ENCODE assay signal across 8 cellular contexts in the genomic region with DNA sequence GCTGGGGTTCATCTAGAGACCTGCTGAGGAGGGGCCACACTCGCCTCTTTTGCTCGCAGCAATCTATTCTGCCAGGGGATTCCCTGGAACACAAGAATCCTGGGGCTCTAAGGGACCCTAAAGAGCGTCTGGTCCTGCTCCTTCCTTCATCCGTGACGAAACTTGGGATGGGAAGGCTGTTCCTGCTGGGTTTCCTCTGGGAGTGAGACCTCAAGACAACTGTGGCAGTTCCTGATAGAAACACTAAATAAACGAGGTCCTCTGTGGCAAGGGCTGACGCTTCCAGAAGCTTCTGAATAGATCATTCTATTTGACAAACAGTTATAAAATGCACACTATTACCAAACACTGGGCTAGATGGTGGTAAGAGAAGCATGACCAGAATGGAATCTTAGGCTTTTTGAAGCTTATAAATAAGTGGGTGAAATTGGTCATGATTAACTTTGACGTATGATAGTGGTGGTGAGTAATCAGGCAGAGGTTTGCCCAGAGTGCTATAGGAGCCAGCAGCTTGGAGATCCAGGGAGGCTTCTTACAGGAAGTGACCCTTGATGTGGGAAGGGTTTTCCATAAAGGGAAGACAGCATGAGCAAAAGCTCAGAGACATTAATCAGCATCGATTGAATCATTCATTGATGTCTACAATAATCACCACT.
DNase-seq lines count a peak whose midpoint lies in the region; FAIRE-seq and TF ChIP-seq lines count a peak whose summit lies in the region.
"Not testable (repeated sequence)": the region's sequence is repeated elsewhere in the genome, so short reads cannot be mapped to it uniquely, and the experiment has no call there.

No MANE protein-coding gene starts in this region.

- H3K4me3 Mint-ChIP-seq in endodermal cell, result peak overlapping the region; percentile 50
- H3K4me3 Mint-ChIP-seq in neural progenitor cell, result peak overlapping the region; percentile 81
- H3K4me3 Mint-ChIP-seq in type B pancreatic cell, result peak overlapping the region; percentile 81

- H2AFZ ChIP-seq in neural progenitor cell (replicated peaks), result not testable (repeated sequence)

- peak overlapping the region; percentile 76 for H3K4me2 ChIP-seq in neural progenitor cell

- peak; percentile 84 for FAIRE-seq in D721Med (lab: Jason Lieb, UNC)

- peak overlapping the region; percentile 45 for H3K4me3 ChIP-seq in endodermal cell (ENCODE audit: low read length)
- peak overlapping the region; percentile 36 for H3K4me3 ChIP-seq in neural progenitor cell

- 39 to 50% methylated on average over 4 to 6 of the region's 9 CpGs for WGBS in endodermal cell (ENCODE audit: insufficient coverage in 1 of 2, insufficient read length in 1 of 2), 2 experiments

- not testable (repeated sequence) for H3K4me1 ChIP-seq in endodermal cell (ENCODE audit: control insufficient read depth, insufficient read depth, low read length); neural progenitor cell

- H3K36me3 Mint-ChIP-seq in endodermal cell (ENCODE audit: low read depth); neural progenitor cell; type B pancreatic cell: not testable (repeated sequence)

- H3K27me3 ChIP-seq in endodermal cell (ENCODE audit: control insufficient read depth, insufficient read depth, low read length, poor library complexity, severe bottlenecking), result peaks cover 46% of the 10 kb centered on the region
- peaks cover 81% of the 10 kb centered on the region for H3K27me3 ChIP-seq in neural progenitor cell

- H3K9me3 ChIP-seq in endodermal cell (ENCODE audit: control insufficient read depth, low read length), result peaks cover 12% of the 10 kb centered on the region
- H3K9me3 ChIP-seq in neural progenitor cell (ENCODE audit: low read depth), result not testable (repeated sequence)

- TF ChIP-seq CTCF in D721Med (IDR thresholded peaks at IDR 0.05; ENCODE audit: insufficient read depth, missing control alignments); endodermal cell (conservative IDR thresholded peaks at IDR 0.05); neural progenitor cell (IDR thresholded peaks at IDR 0.05); type B pancreatic cell (conservative IDR thresholded peaks at IDR 0.05): not testable (repeated sequence)

- not testable (repeated sequence) for H3K79me2 ChIP-seq in neural progenitor cell (ENCODE audit: low read depth)

- not testable (repeated sequence) for H3K9ac ChIP-seq in endodermal cell (ENCODE audit: extremely low read depth, low read length, poor library complexity, severe bottlenecking); neural progenitor cell

- peaks cover 13% of the 10 kb centered on the region for H3F3A ChIP-seq in neural progenitor cell (ENCODE audit: low read depth)

- peaks cover 11% of the 10 kb centered on the region for H3K4me1 Mint-ChIP-seq in endodermal cell
- H3K4me1 Mint-ChIP-seq in neural progenitor cell; type B pancreatic cell (ENCODE audit: unreplicated experiment): not testable (repeated sequence)

- H3K27me3 Mint-ChIP-seq in endodermal cell (ENCODE audit: insufficient read depth), result peaks cover 59% of the 10 kb centered on the region
- peaks cover 24% of the 10 kb centered on the region for H3K27me3 Mint-ChIP-seq in neural progenitor cell (ENCODE audit: insufficient read depth, low read depth)
- peaks cover 44% of the 10 kb centered on the region for H3K27me3 Mint-ChIP-seq in type B pancreatic cell

- not testable (repeated sequence) for H3K36me3 ChIP-seq in endodermal cell (ENCODE audit: control insufficient read depth, insufficient read depth, low read length); neural progenitor cell

- H4K20me1 ChIP-seq in neural progenitor cell (ENCODE audit: low read depth), result not testable (repeated sequence)

- H3K9me3 Mint-ChIP-seq in endodermal cell (peaks cover 24% of the 10 kb centered on the region), neural progenitor cell (peaks cover 13% of the 10 kb centered on the region)
- not testable (repeated sequence) for H3K9me3 Mint-ChIP-seq in type B pancreatic cell

- DNase-seq in D721Med (ENCODE audit: insufficient read length, low spot score); endodermal cell; neural progenitor cell (ENCODE audit: low spot score); type B pancreatic cell (ENCODE audit: extremely low spot score, unreplicated experiment): not testable (repeated sequence)
- DNase-seq in HPDE6-E6E7 (ENCODE audit: extremely low spot score) (peak; percentile 7), NCI-H226 (peak; percentile 8), inferior parietal cortex (ENCODE audit: extremely low spot score) (peak; percentile 18)

- H3K27ac Mint-ChIP-seq in endodermal cell, neural progenitor cell, type B pancreatic cell: not testable (repeated sequence)

- peak overlapping the region; percentile 80 for H3K27ac ChIP-seq in angular gyrus (ENCODE audit: low read depth, low read length)
- not testable (repeated sequence) for H3K27ac ChIP-seq in endodermal cell (ENCODE audit: low read depth, low read length); neural progenitor cell
